Comparison of ENCODE assay signal across 13 cellular contexts in the genomic region with DNA sequence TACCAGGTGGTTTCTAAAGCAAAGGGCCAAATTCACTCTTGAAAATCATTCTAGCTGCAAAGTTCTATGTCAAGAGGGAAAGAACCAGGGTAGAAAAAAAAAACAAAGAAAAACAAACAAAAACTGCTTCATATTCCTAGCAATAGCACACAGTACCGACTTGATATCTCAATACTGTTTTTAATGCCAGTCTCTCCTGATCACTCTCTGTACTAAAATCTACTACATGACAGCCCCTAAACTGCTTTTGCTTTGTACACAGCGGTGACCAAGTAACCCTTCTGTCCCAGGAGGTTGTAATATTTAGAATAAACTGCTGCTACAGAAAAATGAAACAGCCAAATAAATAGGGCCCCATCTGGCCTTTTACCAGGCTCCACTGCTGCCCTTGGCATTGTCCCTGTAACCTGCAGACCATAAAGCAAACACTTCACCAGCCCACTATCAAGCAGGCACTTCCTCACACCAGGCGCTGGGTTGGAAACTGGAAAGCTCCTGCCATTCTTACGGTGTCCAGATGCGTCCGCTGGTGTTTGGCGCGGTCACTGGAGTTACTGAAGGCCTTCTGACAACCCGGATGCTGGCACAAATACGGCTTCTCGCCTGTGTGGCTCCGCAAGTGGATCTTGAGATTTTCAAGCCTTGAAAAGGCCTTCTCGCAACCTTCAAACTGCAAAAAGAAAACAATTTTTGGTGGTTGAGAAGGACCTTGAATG.
DNase-seq lines count a peak whose midpoint lies in the region; ATAC-seq, FAIRE-seq and TF ChIP-seq lines count a peak whose summit lies in the region.
"Had no signal": no experiment of that assay in that cellular context is flagged by ENCODE, and none has a peak within 500 bp of the region (broad histone marks: within the 10 kb centered on the region; RNA-seq: fewer than 3 reads in every experiment).

No MANE protein-coding gene starts in this region.

- in situ Hi-C loops in HepG2 (cut with HindIII; ENCODE audit: extremely low pct_ligation_motif_present, low pct_unique_long_range_greater_than_20kb), result no loop called here

- H3K27ac Mint-ChIP-seq in activated CD8-positive, alpha-beta T cell treated with anti-CD3 and anti-CD28 coated beads, Interleukin-2, amount 10 ng/mL, durations not matched to agents 7 days and 5 days, result no peak overlapping the region
- H3K27ac Mint-ChIP-seq: activated CD4-positive, alpha-beta memory T cell treated with anti-CD3 and anti-CD28 coated beads for 36 hours; CD4-positive, CD25-positive, alpha-beta regulatory T cell; natural killer cell treated with Interleukin-12 subunit alpha and Interleukin-12 subunit beta and Interleukin-15 and Interleukin-18, amount 100 ng/mL, for 72 hours had no signal

- no peaks in the 10 kb centered on the region for H3K27me3 Mint-ChIP-seq in activated CD8-positive, alpha-beta T cell treated with anti-CD3 and anti-CD28 coated beads, Interleukin-2, amount 10 ng/mL, durations not matched to agents 7 days and 5 days (ENCODE audit: low read depth)

- H3K4me1 ChIP-seq in heart left ventricle (peaks cover 0 to 16% (median 0%) of the 10 kb centered on the region in 12 donors), stomach (peaks cover 0 to 12% (median 3%) of the 10 kb centered on the region in 4 donors), HepG2 (ENCODE audit: insufficient read depth, low read length) (no peaks in the 10 kb centered on the region), esophagus muscularis mucosa (no peaks in the 10 kb centered on the region)

- peaks cover 0 to 6% (median 0%) of the 10 kb centered on the region in 9 donors for H3K36me3 ChIP-seq in heart left ventricle
- peaks cover 0 to 9% (median 3%) of the 10 kb centered on the region in 4 donors for H3K36me3 ChIP-seq in stomach
- H3K36me3 ChIP-seq in HepG2 (replicated peaks in 1 of 2; ENCODE audit: control insufficient read depth in 1 of 2, insufficient read depth in 2 of 2, low read length in 2 of 2), result no peaks in the 10 kb centered on the region
- peaks cover 0 to 6% (median 0%) of the 10 kb centered on the region in 4 donors for H3K36me3 ChIP-seq in esophagus muscularis mucosa

- CTCF ChIA-PET in activated CD8-positive, alpha-beta T cell treated with anti-CD3 and anti-CD28 coated beads, Interleukin-2, amount 10 ng/mL, durations not matched to agents 7 days and 5 days (lab: Charles Lee), result no interaction called here
- CTCF ChIA-PET in HepG2 (lab: Yijun Ruan, JAX; ENCODE audit: low intra/inter-chr PET ratio, low total read pairs), result no interaction called here

- H3K27me3 ChIP-seq in heart left ventricle (no peaks in the 10 kb centered on the region), stomach (peaks cover 0 to 12% (median 0%) of the 10 kb centered on the region in 3 donors), HepG2 (ENCODE audit: control insufficient read depth in 1 of 2, insufficient read depth in 2 of 2, low read length in 2 of 2) (no peaks in the 10 kb centered on the region), esophagus muscularis mucosa (no peaks in the 10 kb centered on the region)

- H3K4me3 Mint-ChIP-seq in activated CD8-positive, alpha-beta T cell treated with anti-CD3 and anti-CD28 coated beads, Interleukin-2, amount 10 ng/mL, durations not matched to agents 7 days and 5 days, result no peak overlapping the region
- H3K4me3 Mint-ChIP-seq: activated CD4-positive, alpha-beta memory T cell treated with anti-CD3 and anti-CD28 coated beads for 36 hours; CD4-positive, CD25-positive, alpha-beta regulatory T cell; natural killer cell treated with Interleukin-12 subunit alpha and Interleukin-12 subunit beta and Interleukin-15 and Interleukin-18, amount 100 ng/mL, for 72 hours had no signal

- peak; percentile 92 for DNase-seq in NCI-H1092 treated with DMSO at 0.1 percent for 48 hours (lab: John Stamatoyannopoulos, UW)
- peak; percentile 80 for DNase-seq in NCI-H446 treated with DMSO at 0.1 percent for 48 hours (lab: John Stamatoyannopoulos, UW)
- peak; percentile 42 to 82 (median 70) for DNase-seq in heart left ventricle
- DNase-seq in stomach, result peak; percentile 63
- DNase-seq in activated CD8-positive, alpha-beta T cell treated with anti-CD3 and anti-CD28 coated beads, Interleukin-2, amount 10 ng/mL, durations not matched to agents 7 days and 5 days, result no peak
- no peak for DNase-seq in HepG2 (ENCODE audit: low spot score)
- no peak for DNase-seq in esophagus muscularis mucosa (ENCODE audit: extremely low spot score)
- DNase-seq: activated CD4-positive, alpha-beta memory T cell treated with anti-CD3 and anti-CD28 coated beads for 36 hours; CD4-positive, CD25-positive, alpha-beta regulatory T cell; HCEC 1CT; NK-92 treated with Interleukin-12 subunit alpha and Interleukin-12 subunit beta, amount 100 ng/mL, for 24 hours had no signal

- no TSS peak for BruUV-seq in HepG2 (replicated peaks; lab: Mats Ljungman, UMichigan)

- H2AFZ ChIP-seq in HepG2 (ENCODE audit: low read length), result no peak overlapping the region

- H3K9me3 ChIP-seq in heart left ventricle, result no peaks in the 10 kb centered on the region
- H3K9me3 ChIP-seq in stomach, result no peaks in the 10 kb centered on the region
- H3K9me3 ChIP-seq in HepG2 (ENCODE audit: low read length), result no peaks in the 10 kb centered on the region
- H3K9me3 ChIP-seq in esophagus muscularis mucosa, result no peaks in the 10 kb centered on the region

- H3K4me2 ChIP-seq in HepG2 (ENCODE audit: low read depth, low read length), result no peak overlapping the region

- H3K4me1 Mint-ChIP-seq in activated CD8-positive, alpha-beta T cell treated with anti-CD3 and anti-CD28 coated beads, Interleukin-2, amount 10 ng/mL, durations not matched to agents 7 days and 5 days (ENCODE audit: low read depth), result no peaks in the 10 kb centered on the region
- H3K4me1 Mint-ChIP-seq: CD4-positive, CD25-positive, alpha-beta regulatory T cell had no signal

- H3K4me3 ChIP-seq in heart left ventricle (peak overlapping the region in 1 of 12 donors; percentile 13), stomach (peak overlapping the region in 1 of 4 donors; percentile 3), HepG2 (replicated peaks in 1 of 3; ENCODE audit: insufficient read depth in 1 of 3, low read depth in 2 of 3, low read length in 3 of 3) (no peak overlapping the region), esophagus muscularis mucosa (no peak overlapping the region)

- H3K9me3 Mint-ChIP-seq in activated CD8-positive, alpha-beta T cell treated with anti-CD3 and anti-CD28 coated beads, Interleukin-2, amount 10 ng/mL, durations not matched to agents 7 days and 5 days (ENCODE audit: insufficient read depth), result no peaks in the 10 kb centered on the region
- H3K9me3 Mint-ChIP-seq: activated CD4-positive, alpha-beta memory T cell treated with anti-CD3 and anti-CD28 coated beads for 36 hours; CD4-positive, CD25-positive, alpha-beta regulatory T cell; natural killer cell treated with Interleukin-12 subunit alpha and Interleukin-12 subunit beta and Interleukin-15 and Interleukin-18, amount 100 ng/mL, for 72 hours had no signal

- peak; percentile 90 to 97 (median 96) for ATAC-seq in heart left ventricle
- ATAC-seq in activated CD8-positive, alpha-beta T cell treated with anti-CD3 and anti-CD28 coated beads, Interleukin-2, amount 10 ng/mL, durations not matched to agents 7 days and 5 days, result no peak
- no peak for ATAC-seq in HepG2
- ATAC-seq: left colon; natural killer cell treated with Interleukin-12 subunit alpha and Interleukin-12 subunit beta and Interleukin-15 and Interleukin-18, amount 100 ng/mL, for 72 hours had no signal

- H3K79me2 ChIP-seq in HepG2 (ENCODE audit: insufficient read depth, low read length), result no peaks in the 10 kb centered on the region

- TF ChIP-seq EP300 in stomach (IDR thresholded peaks at IDR 0.05) (no peak), HepG2 (IDR thresholded peaks at IDR 0.05; ENCODE audit: low read depth in 2 of 2, low read length in 2 of 2) (no peak), HepG2 (CRISPR knock-in tag; IDR thresholded peaks at IDR 0.05; ENCODE audit: borderline replicate concordance) (no peak), esophagus muscularis mucosa (IDR thresholded peaks at IDR 0.05) (no peak)

- H3K36me3 Mint-ChIP-seq in activated CD8-positive, alpha-beta T cell treated with anti-CD3 and anti-CD28 coated beads, Interleukin-2, amount 10 ng/mL, durations not matched to agents 7 days and 5 days (ENCODE audit: low read depth), result no peaks in the 10 kb centered on the region
- H3K36me3 Mint-ChIP-seq: activated CD4-positive, alpha-beta memory T cell treated with anti-CD3 and anti-CD28 coated beads for 36 hours; CD4-positive, CD25-positive, alpha-beta regulatory T cell; natural killer cell treated with Interleukin-12 subunit alpha and Interleukin-12 subunit beta and Interleukin-15 and Interleukin-18, amount 100 ng/mL, for 72 hours had no signal

- POLR2A ChIA-PET in activated CD8-positive, alpha-beta T cell treated with anti-CD3 and anti-CD28 coated beads, Interleukin-2, amount 10 ng/mL, durations not matched to agents 7 days and 5 days (lab: Charles Lee), result no interaction called here
- POLR2A ChIA-PET in HepG2 (lab: Yijun Ruan, JAX), result no interaction called here

- H3K27ac ChIP-seq in heart left ventricle (peak overlapping the region in 5 of 12 donors; percentile 13 to 56 (median 23)), stomach (peak overlapping the region in 1 of 5 donors; percentile 9), HepG2 (ENCODE audit: extremely low read length, insufficient read depth, low read length) (no peak overlapping the region), esophagus muscularis mucosa (replicated peaks in 1 of 4) (no peak overlapping the region)

- H4K20me1 ChIP-seq in HepG2 (ENCODE audit: insufficient read depth, low read length), result no peaks in the 10 kb centered on the region

- whole genome bisulfite sequencing in heart left ventricle, 4 donors, result 31 to 49% (median 39%) methylated on average over 13 of the region's 13 CpGs
- 31 to 66% (median 38%) methylated on average over 13 of the region's 13 CpGs for WGBS in stomach, 5 donors
- 73% methylated on average over 13 of the region's 13 CpGs for WGBS in HepG2 (ENCODE audit: low lambda C conversion rate)
- WGBS in esophagus muscularis mucosa, result 85% methylated on average over 13 of the region's 13 CpGs

- intact Hi-C loops in heart left ventricle (cut with DNase I), result no loop called here
- intact Hi-C loops in stomach (cut with DNase I; ENCODE audit: low total_unique reads), result no loop called here
- intact Hi-C loops in HepG2 (cut with micrococcal nuclease; ENCODE audit: unreplicated experiment), result no loop called here
- intact Hi-C loops in esophagus muscularis mucosa (cut with DNase I), result no loop called here

- TF ChIP-seq CTCF in heart left ventricle (IDR thresholded peaks at IDR 0.05), result no peak
- TF ChIP-seq CTCF in stomach (IDR thresholded peaks at IDR 0.05), result no peak
- no peak for TF ChIP-seq CTCF in HepG2 (CRISPR knock-in tag; IDR thresholded peaks at IDR 0.05)
- no peak for TF ChIP-seq CTCF in esophagus muscularis mucosa (IDR thresholded peaks at IDR 0.05)

- no peak overlapping the region for H3K9ac ChIP-seq in HepG2 (ENCODE audit: insufficient read depth, low read depth, low read length)

- no peak for FAIRE-seq in HepG2 (lab: Jason Lieb, UNC)

- TF ChIP-seq POLR2A in heart left ventricle (IDR thresholded peaks at IDR 0.05) (no peak), stomach (IDR thresholded peaks at IDR 0.05) (no peak), HepG2 (IDR thresholded peaks at IDR 0.05; ENCODE audit: insufficient read depth in 1 of 2, low read depth in 2 of 2, low read length in 2 of 2) (no peak), esophagus muscularis mucosa (IDR thresholded peaks at IDR 0.05; ENCODE audit: low read depth) (no peak)

- TF ChIP-seq RAD21 in HepG2 (CRISPR knock-in tag; IDR thresholded peaks at IDR 0.05), result no peak

Comparison
In these comparisons a context has a peak if more than half of its experiments do, and no peak if none do; other contexts are left out.
1. DNase-seq: peak in NCI-H1092 treated with DMSO at 0.1 percent for 48 hours (single experiment), NCI-H446 treated with DMSO at 0.1 percent for 48 hours (single experiment), heart left ventricle (5 of 5) and stomach (single experiment); none in activated CD8-positive, alpha-beta T cell treated with anti-CD3 and anti-CD28 coated beads, Interleukin-2, amount 10 ng/mL, durations not matched to agents 7 days and 5 days (single experiment), HepG2 (single experiment) and esophagus muscularis mucosa (single experiment).
2. ATAC-seq: peak in heart left ventricle (4 of 4); none in activated CD8-positive, alpha-beta T cell treated with anti-CD3 and anti-CD28 coated beads, Interleukin-2, amount 10 ng/mL, durations not matched to agents 7 days and 5 days (single experiment) and HepG2 (single experiment).